Comparison of ENCODE assay signal across 9 cellular contexts in the genomic region with DNA sequence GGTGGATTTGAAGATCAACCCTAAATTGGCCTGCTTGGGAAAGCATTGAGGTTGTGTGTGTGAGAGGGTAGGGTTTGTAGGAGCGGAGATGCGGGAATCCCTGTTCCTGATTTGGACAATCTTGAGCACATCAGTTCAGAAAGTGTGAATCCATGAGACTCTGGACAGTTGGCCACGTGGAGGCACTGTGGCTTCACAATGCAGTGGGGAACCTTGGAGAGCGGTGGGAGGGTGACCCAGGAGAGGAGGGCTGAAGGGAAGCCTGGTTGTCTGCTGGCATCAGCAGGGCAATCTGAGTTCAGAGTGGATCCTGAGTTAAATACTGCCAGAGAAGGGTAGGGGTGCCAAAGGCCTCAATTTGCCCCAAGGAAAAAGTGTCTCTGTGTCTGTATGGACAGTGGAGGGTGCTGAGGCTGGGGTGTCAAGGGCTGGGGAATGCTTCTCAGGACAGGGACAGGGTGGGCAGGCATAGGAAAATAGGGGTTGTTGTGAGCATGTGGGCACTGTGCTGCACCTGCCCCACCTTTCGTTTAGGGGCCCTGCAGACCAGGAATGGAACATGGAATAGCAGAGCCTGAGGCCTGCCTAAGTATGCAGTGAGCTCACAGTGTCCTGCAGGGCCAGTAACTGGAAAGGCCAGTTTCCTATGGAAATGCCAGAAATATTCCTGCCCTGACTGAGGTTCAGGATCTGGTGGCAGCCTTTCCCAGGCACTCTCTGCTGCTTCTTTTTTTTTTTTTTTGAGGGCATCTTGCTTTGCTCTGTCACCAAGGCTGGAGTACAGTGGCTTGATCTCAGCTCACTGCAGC.
DNase-seq lines count a peak whose midpoint lies in the region; ATAC-seq, FAIRE-seq and TF ChIP-seq lines count a peak whose summit lies in the region.
"Had no signal": no experiment of that assay in that cellular context is flagged by ENCODE, and none has a peak within 500 bp of the region (broad histone marks: within the 10 kb centered on the region; RNA-seq: fewer than 3 reads in every experiment).

No MANE protein-coding gene starts in this region.

- no peak for ATAC-seq in GM18511 (IDR thresholded peaks at IDR 0.05; ENCODE audit: unreplicated experiment)
- ATAC-seq in HG02763 (IDR thresholded peaks at IDR 0.05; ENCODE audit: unreplicated experiment) = no peak
- ATAC-seq in GM19397 (IDR thresholded peaks at IDR 0.05; ENCODE audit: unreplicated experiment) = no peak

- TF ChIP-seq CTCF in D721Med (IDR thresholded peaks at IDR 0.05; ENCODE audit: insufficient read depth, missing control alignments) = peak; percentile 14

- DNase-seq in D721Med (ENCODE audit: insufficient read length, low spot score) (no peak), HK-2 (ENCODE audit: unreplicated experiment) (peak; percentile 4), amniotic epithelial cell (ENCODE audit: low read depth) (peak; percentile 22), lung microvascular endothelial cell (ENCODE audit: low read depth in 2 of 2) (peak; percentile 15 to 50)
- no peak for DNase-seq in effector CD8-positive, alpha-beta T cell (lab: John Stamatoyannopoulos, UW)
- DNase-seq: uterus had no signal

- FAIRE-seq in D721Med (lab: Jason Lieb, UNC) = no peak

Comparison
In these comparisons a context has a peak if more than half of its experiments do, and no peak if none do; other contexts are left out.
1. DNase-seq: peak in HK-2 (single experiment), amniotic epithelial cell (single experiment) and lung microvascular endothelial cell (2 of 2); none in D721Med (single experiment) and effector CD8-positive, alpha-beta T cell (single experiment).